13 cellular contexts compared by ENCODE assay signal in the genomic region with DNA sequence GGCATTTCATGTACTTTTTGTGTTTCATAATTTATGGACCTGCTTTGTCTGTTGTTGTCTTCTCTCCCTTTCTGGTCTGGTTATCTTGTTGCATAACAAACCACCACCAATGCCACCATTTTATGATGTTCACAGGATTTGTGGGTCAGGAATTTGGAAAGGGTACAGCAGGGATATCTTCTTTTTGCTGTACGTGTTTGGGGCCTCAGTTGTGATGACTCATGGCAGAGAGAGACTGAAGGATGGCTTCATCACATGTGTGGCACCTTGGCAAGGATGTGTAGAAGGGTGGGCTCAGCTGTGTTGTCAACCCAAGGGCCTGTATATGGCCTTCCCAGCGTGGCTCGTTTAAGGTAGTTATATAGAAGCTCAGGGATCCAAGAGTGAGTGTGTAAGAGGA. TPM values are rescaled to one million over a fixed set of nuclear protein-coding genes. Genes with fewer than 3 reads are reported as not detected.
DNase-seq lines count a peak whose midpoint lies in the region; ATAC-seq and TF ChIP-seq lines count a peak whose summit lies in the region.
"Had no signal": no experiment of that assay in that cellular context is flagged by ENCODE, and none has a peak within 500 bp of the region (broad histone marks: within the 10 kb centered on the region; RNA-seq: fewer than 3 reads in every experiment).

No MANE protein-coding gene starts in this region.

- H3K4me3 ChIP-seq in right atrium auricular region: no peak overlapping the region
- H3K4me3 ChIP-seq: neural progenitor cell had no signal

- H3K4me1 ChIP-seq in right atrium auricular region: peaks cover 0 to 18% of the 10 kb centered on the region in 2 donors

- H3K36me3 ChIP-seq in right atrium auricular region: no peaks in the 10 kb centered on the region

- no peak overlapping the region for H3K27ac ChIP-seq in right atrium auricular region
- H3K27ac ChIP-seq: neural progenitor cell had no signal

- no peak overlapping the region for H3K4me3 Mint-ChIP-seq in stimulated activated naive B cell treated with anti-CD40 and anti-IgM and Interleukin-4, amounts not matched to agents 10 μg/mL and 1 μg/mL and 100 μg/mL, for 72 hours
- H3K4me3 Mint-ChIP-seq: CD8-positive, alpha-beta T cell; neural progenitor cell had no signal

- peak overlapping the region; percentile 70 for H3K27ac Mint-ChIP-seq in stimulated activated naive B cell treated with anti-CD40 and anti-IgM and Interleukin-4, amounts not matched to agents 10 μg/mL and 1 μg/mL and 100 μg/mL, for 72 hours
- H3K27ac Mint-ChIP-seq: CD8-positive, alpha-beta T cell; neural progenitor cell had no signal

- H3K36me3 Mint-ChIP-seq in stimulated activated naive B cell treated with anti-CD40 and anti-IgM and Interleukin-4, amounts not matched to agents 10 μg/mL and 1 μg/mL and 100 μg/mL, for 72 hours: peaks cover 2 to 11% of the 10 kb centered on the region in 2 donors

- no peaks in the 10 kb centered on the region for H3K27me3 ChIP-seq in right atrium auricular region
- H3K27me3 ChIP-seq: neural progenitor cell had no signal

- DNase-seq in left ventricle myocardium superior (no peak), Right ventricle myocardium inferior (ENCODE audit: missing footprints) (no peak), SK-MEL-5 (ENCODE audit: low read depth, low spot score) (peak; percentile 49), fibroblast of gingiva (ENCODE audit: low read depth) (peak; percentile 19), right atrium auricular region (ENCODE audit: low spot score) (no peak), hypothalamus (lab: John Stamatoyannopoulos, UW) (no peak)
- DNase-seq in stimulated activated naive B cell treated with anti-CD40 and anti-IgM and Interleukin-4, amounts not matched to agents 10 μg/mL and 1 μg/mL and 100 μg/mL, for 72 hours: no peak
- DNase-seq: CD8-positive, alpha-beta T cell; NCI-H2029 treated with DMSO at 0.1 percent for 48 hours; stimulated activated CD4-positive, alpha-beta T cell treated with anti-CD3 and anti-CD28 coated beads, Interleukin-12 subunit alpha, Interleukin-12 subunit beta, amount 100 ng/mL, for 4 hours; T-helper 2 cell had no signal

- no peak for TF ChIP-seq CTCF in right atrium auricular region (IDR thresholded peaks at IDR 0.05)

- peaks cover 41 to 42% of the 10 kb centered on the region in 2 donors for H3K4me1 Mint-ChIP-seq in stimulated activated naive B cell treated with anti-CD40 and anti-IgM and Interleukin-4, amounts not matched to agents 10 μg/mL and 1 μg/mL and 100 μg/mL, for 72 hours
- H3K4me1 Mint-ChIP-seq: neural progenitor cell had no signal

- intact Hi-C loops in left ventricle myocardium superior (cut with micrococcal nuclease) (no loop called here), Right ventricle myocardium inferior (cut with DNase I) (no loop called here)

- no peaks in the 10 kb centered on the region for H3K9me3 ChIP-seq in right atrium auricular region

- in situ Hi-C loops in SK-MEL-5 (cut with HindIII; ENCODE audit: low pct_unique_long_range_greater_than_20kb, low sequenced_read_pairs): no loop called here

- ATAC-seq in left ventricle myocardium superior (peak; percentile 32), Right ventricle myocardium inferior (no peak), HG03521 (IDR thresholded peaks at IDR 0.05; ENCODE audit: unreplicated experiment) (no peak)
- ATAC-seq in stimulated activated naive B cell treated with anti-CD40 and anti-IgM and Interleukin-4, amounts not matched to agents 10 μg/mL and 1 μg/mL and 100 μg/mL, for 72 hours (replicated peaks): no peak
- ATAC-seq: CD8-positive, alpha-beta T cell had no signal

- H3K27me3 Mint-ChIP-seq in stimulated activated naive B cell treated with anti-CD40 and anti-IgM and Interleukin-4, amounts not matched to agents 10 μg/mL and 1 μg/mL and 100 μg/mL, for 72 hours: no peaks in the 10 kb centered on the region

- H3K9me3 Mint-ChIP-seq in stimulated activated naive B cell treated with anti-CD40 and anti-IgM and Interleukin-4, amounts not matched to agents 10 μg/mL and 1 μg/mL and 100 μg/mL, for 72 hours: peaks cover 1 to 4% of the 10 kb centered on the region in 2 donors

RNA-seq across cellular contexts. Expression of gene KDM6A, which starts 35.2 kb away (rescaled TPM):
- total RNA-seq in left ventricle myocardium superior (13.5 TPM), Right ventricle myocardium inferior (13.5 TPM), right atrium auricular region (10 to 100 TPM; 16.9 to 18.2 TPM)
- 11.7 and 13.0 TPM in 2 replicates for total RNA-seq in SK-MEL-5 (2014; rRNA removed; shearing (Covaris generic))
- polyA plus RNA-seq in SK-MEL-5 (2015; cell fraction: cytosol; rRNA removed): 10.2 and 10.5 TPM in 2 replicates
- 26.8 and 29.1 TPM in 2 replicates for polyA plus RNA-seq in SK-MEL-5 (2015; cell fraction: nucleus; rRNA removed)

Comparison
In these comparisons a context has a peak if more than half of its experiments do, and no peak if none do; other contexts are left out.
1. DNase-seq: peak in SK-MEL-5 (single experiment) and fibroblast of gingiva (single experiment); none in left ventricle myocardium superior (single experiment), Right ventricle myocardium inferior (single experiment), stimulated activated naive B cell treated with anti-CD40 and anti-IgM and Interleukin-4, amounts not matched to agents 10 μg/mL and 1 μg/mL and 100 μg/mL, for 72 hours (single experiment), right atrium auricular region (single experiment) and hypothalamus (0 of 51).